ENCODE assay signal across 20 cellular contexts in genomic region chr5:173668910-173669309, GRCh38. TPM values are rescaled to one million over a fixed set of nuclear protein-coding genes. Genes with fewer than 3 reads are reported as not detected.
DNase-seq lines count a peak whose midpoint lies in the region; FAIRE-seq and TF ChIP-seq lines count a peak whose summit lies in the region.
"Had no signal": no experiment of that assay in that cellular context is flagged by ENCODE, and none has a peak within 500 bp of the region (broad histone marks: within the 10 kb centered on the region; RNA-seq: fewer than 3 reads in every experiment).

No MANE protein-coding gene starts in this region.

- H4K8ac ChIP-seq in H1 (ENCODE audit: extremely low read depth, insufficient read depth, low read length): no peak overlapping the region

- H4K91ac ChIP-seq in H1 (replicated peaks; ENCODE audit: insufficient read length, low read length): peak overlapping the region; percentile 100

- no peak for TF ChIP-seq CTCF in C4-2B (conservative IDR thresholded peaks at IDR 0.05)
- no peak for TF ChIP-seq CTCF in H1 (IDR thresholded peaks at IDR 0.05; ENCODE audit: control extremely low read depth in 1 of 3, insufficient read depth in 1 of 3, low read depth in 1 of 3, low read length in 3 of 3)
- TF ChIP-seq CTCF in parathyroid adenoma (IDR thresholded peaks at IDR 0.05): no peak

- TF ChIP-seq RAD21 in H1 (IDR thresholded peaks at IDR 0.05 in 1 of 2, conservative IDR thresholded peaks at IDR 0.05 in 1 of 2; ENCODE audit: low read depth in 2 of 2, low read length in 2 of 2): no peak

- H3K27me3 ChIP-seq in HUES64 (ENCODE audit: insufficient read depth, low read length): no peaks in the 10 kb centered on the region
- no peaks in the 10 kb centered on the region for H3K27me3 ChIP-seq in H1 (replicated peaks in 1 of 4; ENCODE audit: control insufficient read depth in 3 of 4, extremely low read depth in 1 of 4, insufficient read depth in 3 of 4, low read length in 3 of 4)
- no peaks in the 10 kb centered on the region for H3K27me3 ChIP-seq in parathyroid adenoma (ENCODE audit: control insufficient read depth, insufficient read depth, low read length)

- 90% methylated on average over 5 of the region's 5 CpGs for WGBS in HUES64
- WGBS in H1 (ENCODE audit: extremely low coverage in 1 of 2, insufficient coverage in 1 of 2, insufficient read length in 1 of 2, insufficient replicate concordance in 2 of 2, low coverage in 1 of 2, low lambda C conversion rate in 2 of 2, missing lambda C conversion rate in 1 of 2), 2 experiments: 77% methylated on average over 5 of the region's 5 CpGs; no CpG with 5 or more reads in 1 of the 2 experiments

- H3K56ac ChIP-seq in H1 (replicated peaks; ENCODE audit: insufficient read length, low read depth, low read length): peak overlapping the region; percentile 69

- peak overlapping the region; percentile 99; the same call in 1 of the 2 replicates for H2BK5ac ChIP-seq in H1 (ENCODE audit: low read depth, low read length)

- no peak overlapping the region for H3K23ac ChIP-seq in H1 (ENCODE audit: insufficient read length)

- H3K36me3 ChIP-seq in HUES64 (ENCODE audit: insufficient read depth, low read length): no peaks in the 10 kb centered on the region
- peaks cover 0 to 4% (median 0%) of the 10 kb centered on the region in 4 experiments; a peak in 1 of 8 replicates for H3K36me3 ChIP-seq in H1 (ENCODE audit: control insufficient read depth in 2 of 4, insufficient read depth in 4 of 4, low read length in 3 of 4)
- no peaks in the 10 kb centered on the region for H3K36me3 ChIP-seq in parathyroid adenoma (ENCODE audit: control insufficient read depth, insufficient read depth, low read length)

- H3K18ac ChIP-seq in H1 (ENCODE audit: extremely low read depth, low read length): peak overlapping the region; percentile 53

- H3K4me3 ChIP-seq in HUES64 (ENCODE audit: low read length) (no peak overlapping the region), H1 (ENCODE audit: extremely low read depth in 1 of 4, insufficient read depth in 2 of 4, low read depth in 3 of 4, low read length in 4 of 4) (no peak overlapping the region), parathyroid adenoma (ENCODE audit: low read depth, low read length) (no peak overlapping the region)
- H3K4me3 ChIP-seq: GM23248 had no signal

- H3K9me3 ChIP-seq in HUES64 (ENCODE audit: insufficient read depth, low read depth, low read length) (peaks cover 14% of the 10 kb centered on the region), H1 (ENCODE audit: insufficient read depth in 2 of 2, low read depth in 1 of 2, low read length in 1 of 2) (peaks cover 13 to 17% of the 10 kb centered on the region in 2 experiments), parathyroid adenoma (ENCODE audit: control insufficient read depth, low read length) (no peaks in the 10 kb centered on the region)

- H3K79me1 ChIP-seq in H1 (ENCODE audit: low read depth, low read length): no peaks in the 10 kb centered on the region

- peak overlapping the region; percentile 97 for H2AK5ac ChIP-seq in H1 (ENCODE audit: low read depth, low read length)

- H2BK20ac ChIP-seq in H1 (ENCODE audit: low read length): peak overlapping the region; percentile 100

- H3K9ac ChIP-seq in HUES64 (ENCODE audit: low read depth, low read length) (no peak overlapping the region), H1 (replicated peaks in 1 of 4; ENCODE audit: extremely low read depth in 1 of 4, low read depth in 3 of 4, low read length in 3 of 4) (no peak overlapping the region), parathyroid adenoma (no peak overlapping the region)
- H3K9ac ChIP-seq: GM23248 had no signal

- no peak for FAIRE-seq in H1 (lab: Jason Lieb, UNC)
- FAIRE-seq: D721Med had no signal

- H3K79me2 ChIP-seq in H1 (ENCODE audit: control insufficient read depth in 1 of 2, insufficient read depth in 2 of 2, low read length in 2 of 2) (no peaks in the 10 kb centered on the region), parathyroid adenoma (no peaks in the 10 kb centered on the region)

- intact Hi-C loops in posterior cingulate gyrus (cut with DNase I): no loop called here

- H3K4ac ChIP-seq in H1 (replicated peaks; ENCODE audit: insufficient read length, low read depth, low read length): peak overlapping the region; percentile 86

- H2BK120ac ChIP-seq in H1 (replicated peaks; ENCODE audit: low read depth, low read length): peak overlapping the region; percentile 95

- H3K4me2 ChIP-seq in H1 (ENCODE audit: insufficient read depth in 1 of 2, low read depth in 2 of 2, low read length in 2 of 2): peak overlapping the region in 1 of 2 experiments; percentile 35; a peak in 1 of 4 replicates
- H3K4me2 ChIP-seq in parathyroid adenoma (ENCODE audit: low read length): no peak overlapping the region

- POLR2A ChIA-PET in H1 (lab: Charles Lee; ENCODE audit: partially characterized antibody): no interaction called here

- TF ChIP-seq EP300 in H1 (IDR thresholded peaks at IDR 0.05; ENCODE audit: borderline replicate concordance in 1 of 2, low read depth in 2 of 2, low read length in 2 of 2): no peak

- H2AFZ ChIP-seq in H1 (ENCODE audit: low read length) (no peak overlapping the region), parathyroid adenoma (no peak overlapping the region)
- H2AFZ ChIP-seq: GM23248 had no signal

- peak overlapping the region; percentile 100; the same call in 1 of the 2 replicates for H2BK12ac ChIP-seq in H1 (ENCODE audit: low read depth, low read length)

- H3K4me1 ChIP-seq in HUES64 (ENCODE audit: insufficient read depth, low read length) (peaks cover 30% of the 10 kb centered on the region), H1 (replicated peaks in 1 of 4; ENCODE audit: control insufficient read depth in 3 of 4, insufficient read depth in 4 of 4, low read length in 3 of 4) (peaks cover 5 to 16% (median 8%) of the 10 kb centered on the region in 4 experiments; a peak in 5 of 7 replicates), parathyroid adenoma (peaks cover 72% of the 10 kb centered on the region)

- DNase-seq in H1 (ENCODE audit: low read depth in 1 of 2, low spot score in 2 of 2) (no peak), posterior cingulate gyrus (no peak), activated T-cell treated with anti-CD3 and anti-CD28 coated beads for 4 hours (no peak), NCI-H1105 treated with DMSO at 0.1 percent for 48 hours (lab: John Stamatoyannopoulos, UW) (no peak)
- DNase-seq: CD4-positive, alpha-beta T cell; GM23248; HCEC 1CT; Kasumi-1; NCI-H1092 treated with DMSO at 0.1 percent for 48 hours; NCI-H1436 treated with DMSO at 0.1 percent for 48 hours; NCI-H1930; NCI-H2107; NCI-H446 treated with DMSO at 0.1 percent for 48 hours; NCI-H526; Right ventricle myocardium superior; RPMI8226 had no signal

- no peaks in the 10 kb centered on the region for H4K20me1 ChIP-seq in H1 (replicated peaks in 1 of 2; ENCODE audit: control insufficient read depth in 1 of 2, insufficient read depth in 2 of 2, low read length in 2 of 2)

- H2BK15ac ChIP-seq in H1 (ENCODE audit: low read length): no peak overlapping the region; the same call in 1 of the 2 replicates

- CTCF ChIA-PET in H1 (lab: Charles Lee; ENCODE audit: partially characterized antibody): interaction anchor here (1.9 kb wide), 1 partner anchor 53 kb away, joined by 5 read pairs; no protein-coding TSS in a partner anchor

- peak overlapping the region; percentile 60; the same call in 1 of the 2 replicates for H3K27ac ChIP-seq in C4-2B
- H3K27ac ChIP-seq in HUES64 (ENCODE audit: low read depth, low read length): peak overlapping the region; percentile 91
- H3K27ac ChIP-seq in H1 (ENCODE audit: low read depth, low read length): peak overlapping the region; percentile 68; the same call in 1 of the 2 replicates
- peak overlapping the region; percentile 99 for H3K27ac ChIP-seq in parathyroid adenoma
- H3K27ac ChIP-seq: GM23248 had no signal

- H3K14ac ChIP-seq in H1 (ENCODE audit: insufficient read length): no peak overlapping the region

- peaks cover 3% of the 10 kb centered on the region; the same call in 1 of the 2 replicates for H3K23me2 ChIP-seq in H1 (ENCODE audit: low read depth, low read length)

- TF ChIP-seq POLR2A in H1 (IDR thresholded peaks at IDR 0.05; ENCODE audit: control extremely low read depth in 1 of 2, low read depth in 2 of 2, low read length in 2 of 2): no peak

- peak overlapping the region; percentile 83 for H4K5ac ChIP-seq in H1 (ENCODE audit: insufficient read length, low read depth, low read length)

TF ChIP-seq in H1, 55 proteins besides CTCF, POLR2A, EP300 and RAD21:
- TF ChIP-seq CTBP2 (IDR thresholded peaks at IDR 0.05; ENCODE audit: borderline replicate concordance, insufficient read depth, insufficient read length, low read length): no peak
- no peak for TF ChIP-seq BRCA1 (IDR thresholded peaks at IDR 0.05; ENCODE audit: low read depth, low read length)
- TF ChIP-seq CEBPB (IDR thresholded peaks at IDR 0.05; ENCODE audit: low read depth, low read length): no peak
- peak; percentile 1; the same call in 1 of the 2 replicates for TF ChIP-seq KDM1A (IDR thresholded peaks at IDR 0.05; ENCODE audit: borderline replicate concordance, low read length)
- TF ChIP-seq CREB1 (IDR thresholded peaks at IDR 0.05): no peak
- TF ChIP-seq BCL11A (IDR thresholded peaks at IDR 0.05; ENCODE audit: low read depth in 2 of 2, low read length in 2 of 2): no peak

RNA-seq across cellular contexts. Expression of gene BOD1, which starts 52.5 kb away (rescaled TPM):
- polyA plus RNA-seq in HUES64 (2013, experiment 1 of 2): 130 TPM
- 133 TPM for polyA plus RNA-seq in HUES64 (2013, experiment 2 of 2)
- total RNA-seq in H1 (2021; fragmentation: NEBNext Ultra II Directional; extraction: Animal tissue kit (Norgen Biotek cat#: 25700)): 143 and 149 TPM in 2 replicates
- polyA plus RNA-seq in H1 (2011; rRNA removed): 83.1 and 107 TPM in 2 replicates
- 127 TPM for polyA plus RNA-seq in H1 (2011; cell fraction: cytosol; rRNA removed)
- polyA plus RNA-seq in H1 (2011; cell fraction: nucleus; rRNA removed): 58.0 TPM
- polyA plus RNA-seq in H1 (2012, experiment 1 of 2): 133 to 170 TPM (median 136 TPM) in 4 replicates
- polyA plus RNA-seq in H1 (2012, experiment 2 of 2): 111 TPM
- polyA plus RNA-seq in H1 (2013, experiment 1 of 2): 117 TPM
- polyA plus RNA-seq in H1 (2013, experiment 2 of 2): 117 TPM
- polyA minus RNA-seq in H1 (2011; rRNA and poly(A)+ RNA removed): 114 and 131 TPM in 2 replicates
- polyA minus RNA-seq in H1 (2011; cell fraction: cytosol; rRNA and poly(A)+ RNA removed): 68.5 TPM
- polyA minus RNA-seq in H1 (2011; cell fraction: nucleus; rRNA and poly(A)+ RNA removed): 60.4 TPM
